In the genomic region with DNA sequence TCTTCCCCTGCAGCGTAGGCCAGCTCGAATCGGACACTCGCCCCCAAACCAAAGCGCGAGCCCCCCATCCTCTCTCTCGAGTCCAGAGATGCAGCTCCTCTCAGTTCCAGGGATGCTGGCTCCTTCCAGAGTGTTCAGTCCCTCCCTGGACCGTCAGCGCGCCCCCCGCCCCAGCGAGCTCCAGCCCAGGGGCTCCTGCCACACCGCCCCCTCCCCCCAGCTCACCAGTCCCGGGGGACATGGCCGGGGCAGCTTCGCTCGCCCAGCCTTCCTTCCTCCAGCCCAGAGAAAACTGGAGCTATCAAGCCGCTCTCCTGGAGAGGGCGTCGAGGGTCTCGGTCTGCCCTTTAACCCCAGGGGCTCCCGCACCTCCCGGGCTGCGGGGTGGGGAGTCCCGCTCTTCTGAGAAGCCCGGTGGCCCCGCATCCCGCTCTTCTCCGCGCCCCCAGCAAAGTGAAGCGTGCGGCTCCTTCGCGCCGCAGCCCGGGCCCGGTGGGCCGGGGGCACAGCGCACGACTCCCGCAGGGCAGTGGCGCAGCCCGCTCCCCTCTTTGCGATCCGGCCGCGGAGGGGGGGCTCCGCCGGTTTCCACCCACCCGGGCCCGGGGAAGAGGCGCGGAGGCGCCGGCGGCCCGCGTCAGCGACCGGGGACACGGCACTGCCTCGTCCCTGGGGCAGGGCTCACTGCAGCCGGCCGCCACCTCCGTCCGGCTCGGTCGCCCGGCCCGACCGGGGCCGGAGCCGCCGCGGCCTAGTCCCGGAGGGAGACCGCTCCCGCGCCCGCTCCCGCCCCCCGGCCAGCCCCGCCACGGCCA, we compare ENCODE assay signal across 8 cellular contexts. TPM values are rescaled to one million over a fixed set of nuclear protein-coding genes. Genes with fewer than 3 reads are reported as not detected.
DNase-seq lines count a peak whose midpoint lies in the region; ATAC-seq and TF ChIP-seq lines count a peak whose summit lies in the region.

No MANE protein-coding gene starts in this region.

- peak; percentile 36 for ATAC-seq in HG02623 (IDR thresholded peaks at IDR 0.05; ENCODE audit: unreplicated experiment)
- ATAC-seq in omental fat pad (ENCODE audit: low FRiP score) = peak; percentile 51

- no peak overlapping the region for H2AFZ ChIP-seq in OCI-LY1 (ENCODE audit: low read length)

- H3K4me3 ChIP-seq in OCI-LY1 (ENCODE audit: low read depth, low read length, poor library complexity, severe bottlenecking) = peak overlapping the region; percentile 88

- H3K27me3 ChIP-seq in OCI-LY1 (ENCODE audit: insufficient read depth, low read length) = 0 out of 2 replicates have a peak, but pooled peaks cover 7% of the 10 kb centered on the region

- H3F3A ChIP-seq in OCI-LY1 (ENCODE audit: insufficient read depth, low read length) = no peaks in the 10 kb centered on the region

- no peaks in the 10 kb centered on the region for H4K20me1 ChIP-seq in OCI-LY1 (ENCODE audit: insufficient read depth, low read length)

- peak overlapping the region; percentile 82 for H3K9ac ChIP-seq in OCI-LY1 (ENCODE audit: low read length)

- H3K4me1 ChIP-seq in OCI-LY1 (ENCODE audit: insufficient read depth, low read length, severe bottlenecking) = peaks cover 19% of the 10 kb centered on the region

- DNase-seq in NCI-H1417 (lab: John Stamatoyannopoulos, UW) (peak; percentile 20 to 72 (median 53)), NCI-H1417 treated with DMSO at 0.1 percent for 48 hours (lab: John Stamatoyannopoulos, UW) (no peak), activated gamma-delta T cell (lab: John Stamatoyannopoulos, UW) (peak; percentile 16), germinal center (ENCODE audit: low spot score) (peak; percentile 55), omental fat pad (ENCODE audit: low spot score) (no peak), DMS153 (lab: John Stamatoyannopoulos, UW) (no peak)

- H3K79me2 ChIP-seq in OCI-LY1 (ENCODE audit: insufficient read depth, low read length) = no peaks in the 10 kb centered on the region

- H3K9me3 ChIP-seq in OCI-LY1 (ENCODE audit: low read length) = no peaks in the 10 kb centered on the region

- no peaks in the 10 kb centered on the region for H3K9me2 ChIP-seq in OCI-LY1 (ENCODE audit: low read depth, low read length)

- no peak overlapping the region for H3K27ac ChIP-seq in OCI-LY1 (ENCODE audit: low read depth, low read length, poor library complexity, severe bottlenecking)

- peaks cover 6% of the 10 kb centered on the region for H3K36me3 ChIP-seq in OCI-LY1 (ENCODE audit: insufficient read depth, low read length)

- H3K4me2 ChIP-seq in OCI-LY1 (ENCODE audit: low read length) = peak overlapping the region; percentile 93

- peak; percentile 12; the same call in 1 of the 2 replicates for TF ChIP-seq CTCF in OCI-LY1 (IDR thresholded peaks at IDR 0.05; ENCODE audit: low read length)
- TF ChIP-seq CTCF in omental fat pad (IDR thresholded peaks at IDR 0.05) = no peak

RNA-seq across cellular contexts. Expression of a gene that starts 0.6 kb away (rescaled TPM):
- 10 to 100 TPM; 15.4 to 57.8 (median 30.6) TPM for total RNA-seq in omental fat pad

RNA-seq across cellular contexts. Expression of a gene that starts 41.9 kb away (rescaled TPM):
- total RNA-seq in omental fat pad = 10 to 100 TPM in 3 of 4 donors, 1 to 10 TPM in 1; 3.8 to 15.8 (median 11.3) TPM

Comparison
In these comparisons a context has a peak if more than half of its experiments do, and no peak if none do; other contexts are left out.
1. DNase-seq: peak in NCI-H1417 (3 of 3), activated gamma-delta T cell (single experiment) and germinal center (single experiment); none in NCI-H1417 treated with DMSO at 0.1 percent for 48 hours (single experiment), omental fat pad (single experiment) and DMS153 (single experiment).